9 cellular contexts compared by ENCODE assay signal in the genomic region with DNA sequence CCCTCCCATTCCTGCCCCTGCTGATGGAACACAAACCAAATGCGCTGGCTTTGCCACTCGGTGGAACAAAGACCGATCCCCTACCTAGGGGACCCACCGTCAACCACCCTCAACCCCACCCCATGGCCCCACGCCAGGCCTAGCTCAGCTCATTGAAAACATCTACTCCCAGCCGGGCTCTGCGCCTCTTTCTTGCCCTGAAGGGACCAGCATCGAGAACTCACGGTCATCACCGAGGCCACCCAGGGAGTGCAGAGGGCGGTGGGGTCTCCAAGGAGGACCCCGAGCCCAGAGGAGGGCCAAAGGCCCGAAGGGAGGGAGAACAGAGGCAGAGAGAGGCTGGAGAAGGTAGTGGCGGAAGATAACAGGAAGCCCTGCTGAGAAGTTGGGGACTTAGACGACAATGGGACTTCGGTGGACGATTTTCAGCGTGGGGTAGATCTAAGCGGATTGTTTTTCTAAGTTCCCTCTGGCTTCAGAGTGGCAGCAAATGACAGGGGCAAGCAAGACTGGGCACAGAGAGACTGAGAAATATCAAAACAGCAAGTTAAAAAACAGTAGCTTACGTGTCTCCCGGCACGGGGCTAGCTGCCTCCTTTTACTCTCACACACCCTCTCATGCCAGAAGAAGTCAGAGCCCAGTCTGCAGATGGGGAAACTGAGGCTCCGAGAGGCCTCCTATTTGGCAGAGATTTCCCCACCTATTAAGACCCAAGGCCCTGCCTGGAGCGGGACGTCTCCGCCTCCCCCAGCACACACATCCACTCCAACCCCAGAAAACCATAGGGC. TPM values are rescaled to one million over a fixed set of nuclear protein-coding genes. Genes with fewer than 3 reads are reported as not detected.
A peak's percentile ranks its signal among the peaks of the same experiment; 100 is the strongest.
DNase-seq lines count a peak whose midpoint lies in the region; ATAC-seq and TF ChIP-seq lines count a peak whose summit lies in the region.
"Had no signal": no experiment of that assay in that cellular context is flagged by ENCODE, and none has a peak within 500 bp of the region (broad histone marks: within the 10 kb centered on the region; RNA-seq: fewer than 3 reads in every experiment).

No MANE protein-coding gene starts in this region.

- H3K4me3 ChIP-seq in SK-N-MC: peak overlapping the region; percentile 99
- peak overlapping the region; percentile 64 for H3K4me3 ChIP-seq in mononuclear cell (ENCODE audit: low read length)
- peak overlapping the region; percentile 46 to 75 for H3K4me3 ChIP-seq in uterus

- no peak for ATAC-seq in GM21381 (IDR thresholded peaks at IDR 0.05; ENCODE audit: unreplicated experiment)

- H3K27me3 ChIP-seq in mononuclear cell (ENCODE audit: insufficient read depth, low read length) (no peaks in the 10 kb centered on the region), uterus (no peaks in the 10 kb centered on the region)

- no peak for TF ChIP-seq POLR2A in uterus (IDR thresholded peaks at IDR 0.05)

- H3K9me3 ChIP-seq in SK-N-MC (ENCODE audit: low read depth, low read length) (no peaks in the 10 kb centered on the region), mononuclear cell (ENCODE audit: low read depth, low read length) (no peaks in the 10 kb centered on the region), uterus (no peaks in the 10 kb centered on the region)

- DNase-seq in activated T-cell treated with anti-CD3 and anti-CD28 coated beads for 1 hour (ENCODE audit: low read depth): peak; percentile 26
- no peak for DNase-seq in activated T-cell treated with anti-CD3 and anti-CD28 coated beads for 4 hours
- DNase-seq in SK-N-MC (ENCODE audit: low read depth, low spot score): no peak
- DNase-seq in ecto neural progenitor cell (ENCODE audit: low spot score): peak; percentile 71
- DNase-seq in uterus: peak in 1 of 2 donors; percentile 62
- DNase-seq in SKM-1 (lab: John Stamatoyannopoulos, UW; ENCODE audit: unreplicated experiment): no peak

- peaks cover 42% of the 10 kb centered on the region for H3K36me3 ChIP-seq in SK-N-MC (ENCODE audit: insufficient read depth, low read length)
- no peaks in the 10 kb centered on the region for H3K36me3 ChIP-seq in uterus

- TF ChIP-seq CTCF in uterus (IDR thresholded peaks at IDR 0.05): no peak

- peak overlapping the region; percentile 96 for H3K9ac ChIP-seq in SK-N-MC (ENCODE audit: insufficient read length)

- H3K27ac ChIP-seq in SK-N-MC (peak overlapping the region; percentile 97), uterus (peak overlapping the region; percentile 80 to 86)

- peaks cover 56% of the 10 kb centered on the region for H3K4me1 ChIP-seq in mononuclear cell (ENCODE audit: insufficient read depth, low read length)
- peaks cover 0 to 38% of the 10 kb centered on the region in 2 donors for H3K4me1 ChIP-seq in uterus

- intact Hi-C loops in uterus (cut with DNase I; ENCODE audit: low total_unique reads): no loop called here

RNA-seq across cellular contexts. Expression of gene CARHSP1, which starts 1.1 kb away (rescaled TPM):
- total RNA-seq in mononuclear cell (22.4 TPM), uterus (10 to 100 TPM; 20.0 to 79.2 (median 67.4) TPM)

RNA-seq across cellular contexts. Expression of gene LITAFD, which starts 14.5 kb away (rescaled TPM):
- total RNA-seq in mononuclear cell: not detected
- total RNA-seq in uterus: not detected
- total RNA-seq: glomerular endothelial cell had no signal

Comparison
In these comparisons a context has a peak if more than half of its experiments do, and no peak if none do; other contexts are left out.
1. DNase-seq: peak in activated T-cell treated with anti-CD3 and anti-CD28 coated beads for 1 hour (single experiment) and ecto neural progenitor cell (single experiment); none in activated T-cell treated with anti-CD3 and anti-CD28 coated beads for 4 hours (single experiment), SK-N-MC (single experiment) and SKM-1 (single experiment).
2. Peak in every context shown above with its lines, with median percentiles within 50 percentile points of each other: H3K4me3 ChIP-seq.